Comparison of ENCODE assay signal across 7 cellular contexts in genomic region chr3:189294649-189295048, GRCh38.
"Had no signal": no experiment of that assay in that cellular context is flagged by ENCODE, and none has a peak within 500 bp of the region (broad histone marks: within the 10 kb centered on the region; RNA-seq: fewer than 3 reads in every experiment).

No MANE protein-coding gene starts in this region.

- H3K4me3 ChIP-seq: GM23248, K562 had no signal

- DNase-seq: GM23248, GOT3, H9, HCEC 1CT, IMR-90, KG1 had no signal

- H3K27ac ChIP-seq: GM23248 had no signal

- H3K9ac ChIP-seq: GM23248 had no signal

- ATAC-seq: K562 had no signal
